ENCODE assay signal across 1 cellular context in the genomic region with DNA sequence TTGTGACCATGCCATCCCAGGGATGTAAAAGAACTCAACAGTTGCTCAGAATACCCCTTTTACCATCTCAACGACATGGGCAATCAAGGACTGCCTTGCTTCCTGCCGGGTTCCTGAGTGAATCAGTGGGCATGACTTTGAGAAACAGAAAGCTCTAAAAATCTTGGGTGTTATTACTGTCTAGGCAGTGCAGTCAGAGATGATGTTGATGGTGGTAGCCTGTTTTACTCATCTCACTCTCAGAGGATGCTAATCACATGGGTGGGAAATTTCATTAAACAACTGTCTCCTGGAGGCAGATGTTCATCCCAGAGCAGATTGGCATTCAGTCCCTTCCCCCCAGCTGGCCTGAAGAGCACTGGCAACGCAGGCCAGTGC.
TF ChIP-seq lines count a peak whose summit lies in the region.

No MANE protein-coding gene starts in this region.

TF ChIP-seq in HCT116, 20 proteins besides CTCF, POLR2A, EP300 and RAD21:
- TF ChIP-seq FOSL1 (IDR thresholded peaks at IDR 0.05; ENCODE audit: low read depth) = no peak
- TF ChIP-seq POLR2AphosphoS5 (IDR thresholded peaks at IDR 0.05; ENCODE audit: low read depth, low read length) = no peak
- no peak for TF ChIP-seq JUND (IDR thresholded peaks at IDR 0.05)
- no peak for TF ChIP-seq EGR1 (IDR thresholded peaks at IDR 0.05; ENCODE audit: low read depth)
- TF ChIP-seq, protein P1, sequence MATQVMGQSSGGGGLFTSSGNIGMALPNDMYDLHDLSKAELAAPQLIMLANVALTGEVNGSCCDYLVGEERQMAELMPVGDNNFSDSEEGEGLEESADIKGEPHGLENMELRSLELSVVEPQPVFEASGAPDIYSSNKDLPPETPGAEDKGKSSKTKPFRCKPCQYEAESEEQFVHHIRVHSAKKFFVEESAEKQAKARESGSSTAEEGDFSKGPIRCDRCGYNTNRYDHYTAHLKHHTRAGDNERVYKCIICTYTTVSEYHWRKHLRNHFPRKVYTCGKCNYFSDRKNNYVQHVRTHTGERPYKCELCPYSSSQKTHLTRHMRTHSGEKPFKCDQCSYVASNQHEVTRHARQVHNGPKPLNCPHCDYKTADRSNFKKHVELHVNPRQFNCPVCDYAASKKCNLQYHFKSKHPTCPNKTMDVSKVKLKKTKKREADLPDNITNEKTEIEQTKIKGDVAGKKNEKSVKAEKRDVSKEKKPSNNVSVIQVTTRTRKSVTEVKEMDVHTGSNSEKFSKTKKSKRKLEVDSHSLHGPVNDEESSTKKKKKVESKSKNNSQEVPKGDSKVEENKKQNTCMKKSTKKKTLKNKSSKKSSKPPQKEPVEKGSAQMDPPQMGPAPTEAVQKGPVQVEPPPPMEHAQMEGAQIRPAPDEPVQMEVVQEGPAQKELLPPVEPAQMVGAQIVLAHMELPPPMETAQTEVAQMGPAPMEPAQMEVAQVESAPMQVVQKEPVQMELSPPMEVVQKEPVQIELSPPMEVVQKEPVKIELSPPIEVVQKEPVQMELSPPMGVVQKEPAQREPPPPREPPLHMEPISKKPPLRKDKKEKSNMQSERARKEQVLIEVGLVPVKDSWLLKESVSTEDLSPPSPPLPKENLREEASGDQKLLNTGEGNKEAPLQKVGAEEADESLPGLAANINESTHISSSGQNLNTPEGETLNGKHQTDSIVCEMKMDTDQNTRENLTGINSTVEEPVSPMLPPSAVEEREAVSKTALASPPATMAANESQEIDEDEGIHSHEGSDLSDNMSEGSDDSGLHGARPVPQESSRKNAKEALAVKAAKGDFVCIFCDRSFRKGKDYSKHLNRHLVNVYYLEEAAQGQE (IDR thresholded peaks at IDR 0.05; ENCODE audit: low read depth) = no peak
- TF ChIP-seq EZH2 (IDR thresholded peaks at IDR 0.05) = no peak
- TF ChIP-seq YY1 (IDR thresholded peaks at IDR 0.05; ENCODE audit: extremely low read depth, insufficient replicate concordance, low read depth, low read length) = no peak
- TF ChIP-seq ZFX (IDR thresholded peaks at IDR 0.05) = no peak
- TF ChIP-seq ELF1 (IDR thresholded peaks at IDR 0.05; ENCODE audit: borderline replicate concordance, low read depth) = no peak
- TF ChIP-seq, protein P2, sequence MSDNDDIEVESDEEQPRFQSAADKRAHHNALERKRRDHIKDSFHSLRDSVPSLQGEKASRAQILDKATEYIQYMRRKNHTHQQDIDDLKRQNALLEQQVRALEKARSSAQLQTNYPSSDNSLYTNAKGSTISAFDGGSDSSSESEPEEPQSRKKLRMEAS (IDR thresholded peaks at IDR 0.05) = no peak
- TF ChIP-seq EZH2phosphoT487 (IDR thresholded peaks at IDR 0.05; ENCODE audit: borderline replicate concordance) = no peak
